8 cellular contexts compared by ENCODE assay signal in genomic region chr5:176365663-176366574, GRCh38. TPM values are rescaled to one million over a fixed set of nuclear protein-coding genes. Genes with fewer than 3 reads are reported as not detected.
A peak's percentile ranks its signal among the peaks of the same experiment; 100 is the strongest.
DNase-seq lines count a peak whose midpoint lies in the region; ATAC-seq and TF ChIP-seq lines count a peak whose summit lies in the region.

No MANE protein-coding gene starts in this region.

- peak overlapping the region; percentile 61 for H3K4me3 ChIP-seq in RWPE2 (ENCODE audit: severe bottlenecking)

- DNase-seq in C1 segment of cervical spinal cord (lab: John Stamatoyannopoulos, UW) (peak in 10 of 14 donors; percentile 17 to 66 (median 52)), RWPE2 (ENCODE audit: low spot score) (peak; percentile 78), cerebellum (ENCODE audit: low spot score) (peak; percentile 48), DMS153 treated with DMSO at 0.1 percent for 48 hours (lab: John Stamatoyannopoulos, UW; ENCODE audit: unreplicated experiment) (no peak), AML-193 (lab: John Stamatoyannopoulos, UW) (no peak)
- peak; percentile 32 for DNase-seq in stimulated activated CD4-positive, alpha-beta T cell treated with anti-CD3 and anti-CD28 coated beads, Interleukin-1b, Interleukin-23, amount 100 ng/mL, for 48 hours

- no peak for TF ChIP-seq CTCF in RWPE2 (IDR thresholded peaks at IDR 0.05; ENCODE audit: poor library complexity, severe bottlenecking)

- H3K27me3 ChIP-seq in RWPE2 (ENCODE audit: insufficient read depth, poor library complexity, severe bottlenecking) (no peaks in the 10 kb centered on the region), layer of hippocampus (ENCODE audit: control insufficient read depth, insufficient read depth, low read length) (no peaks in the 10 kb centered on the region)

- ATAC-seq in GM21619 (IDR thresholded peaks at IDR 0.05; ENCODE audit: unreplicated experiment): peak; percentile 16
- peak; percentile 30 for ATAC-seq in RWPE2 (ENCODE audit: low read depth)

- no peaks in the 10 kb centered on the region for H3K9me3 ChIP-seq in RWPE2 (ENCODE audit: severe bottlenecking)

- H3K4me1 ChIP-seq in RWPE2 (ENCODE audit: insufficient read depth, poor library complexity, severe bottlenecking): no peaks in the 10 kb centered on the region

- peaks cover 20% of the 10 kb centered on the region for H3K36me3 ChIP-seq in RWPE2 (ENCODE audit: low read depth)

- peak overlapping the region; percentile 38 for H3K27ac ChIP-seq in RWPE2 (ENCODE audit: poor library complexity, severe bottlenecking)
- H3K27ac ChIP-seq in layer of hippocampus (ENCODE audit: low read depth, low read length): peak overlapping the region; percentile 73

RNA-seq across cellular contexts. Expression of gene ARL10, which starts 0.6 kb away (rescaled TPM):
- total RNA-seq in cerebellum: 43.6 TPM

RNA-seq across cellular contexts. Expression of gene KIAA1191, which starts 4.4 kb away (rescaled TPM):
- total RNA-seq in cerebellum: 69.3 TPM

RNA-seq across cellular contexts. Expression of gene NOP16, which starts 22.5 kb away (rescaled TPM):
- total RNA-seq in cerebellum: 4.9 TPM

RNA-seq across cellular contexts. Expression of gene HIGD2A, which starts 22.6 kb away (rescaled TPM):
- total RNA-seq in cerebellum: 31.9 TPM

RNA-seq across cellular contexts. Expression of gene CLTB, which starts 50.4 kb away (rescaled TPM):
- total RNA-seq in cerebellum: 34.5 TPM

Comparison
In these comparisons a context has a peak if more than half of its experiments do, and no peak if none do; other contexts are left out.
1. DNase-seq: peak in C1 segment of cervical spinal cord (10 of 14), RWPE2 (single experiment), cerebellum (single experiment) and stimulated activated CD4-positive, alpha-beta T cell treated with anti-CD3 and anti-CD28 coated beads, Interleukin-1b, Interleukin-23, amount 100 ng/mL, for 48 hours (single experiment); none in DMS153 treated with DMSO at 0.1 percent for 48 hours (single experiment) and AML-193 (0 of 2).